In genomic region chr12:89067436-89067835, GRCh38 we compare ENCODE assay signal across 1 cellular context.
TF ChIP-seq lines count a peak whose summit lies in the region.

No MANE protein-coding gene starts in this region.

TF ChIP-seq in IMR-90, 13 proteins besides CTCF, POLR2A, EP300 and RAD21 (continued from another document):
- peak; percentile 54 for TF ChIP-seq FOS (IDR thresholded peaks at IDR 0.05; ENCODE audit: low read depth, low read length)
- no peak for TF ChIP-seq CHD1 (IDR thresholded peaks at IDR 0.05; ENCODE audit: low read depth, low read length)
